Comparison of ENCODE assay signal across 24 cellular contexts in genomic region chr11:125183641-125184040, GRCh38. TPM values are rescaled to one million over a fixed set of nuclear protein-coding genes. Genes with fewer than 3 reads are reported as not detected.
"Had no signal": no experiment of that assay in that cellular context is flagged by ENCODE, and none has a peak within 500 bp of the region (broad histone marks: within the 10 kb centered on the region; RNA-seq: fewer than 3 reads in every experiment).

No MANE protein-coding gene starts in this region.

- H3K4me1 ChIP-seq: SJSA1 had no signal

- H3K4me2 ChIP-seq: SK-N-SH had no signal

- ATAC-seq: Panc1 had no signal

- H3K27ac ChIP-seq: SJSA1 had no signal

- H3K9ac ChIP-seq: SK-N-SH had no signal

- DNase-seq: IMR-90, Karpas-422, KG1, MG63, NCI-H1092, NCI-H1105 treated with DMSO at 0.1 percent for 48 hours, NCI-H1417 treated with DMSO at 0.1 percent for 48 hours, NCI-H146, NCI-H1694 treated with DMSO at 0.1 percent for 48 hours, NCI-H1930, NCI-H2081, NCI-H2107, NCI-H226, NCI-H446, NCI-H510A, NCI-H524 treated with DMSO at 0.1 percent for 48 hours, NCI-H69, NCI-H774, Right ventricle myocardium superior, SIG-M5, SK-N-SH had no signal

- H3K27me3 ChIP-seq: MG63, SJSA1 had no signal

- H3K9me3 ChIP-seq: SJSA1, SK-N-SH had no signal

RNA-seq across cellular contexts. Expression of gene PKNOX2, which starts 19.1 kb away (rescaled TPM):
- total RNA-seq: HT-29, SJSA1 had no signal
